ENCODE assay signal across 1 cellular context in the genomic region with DNA sequence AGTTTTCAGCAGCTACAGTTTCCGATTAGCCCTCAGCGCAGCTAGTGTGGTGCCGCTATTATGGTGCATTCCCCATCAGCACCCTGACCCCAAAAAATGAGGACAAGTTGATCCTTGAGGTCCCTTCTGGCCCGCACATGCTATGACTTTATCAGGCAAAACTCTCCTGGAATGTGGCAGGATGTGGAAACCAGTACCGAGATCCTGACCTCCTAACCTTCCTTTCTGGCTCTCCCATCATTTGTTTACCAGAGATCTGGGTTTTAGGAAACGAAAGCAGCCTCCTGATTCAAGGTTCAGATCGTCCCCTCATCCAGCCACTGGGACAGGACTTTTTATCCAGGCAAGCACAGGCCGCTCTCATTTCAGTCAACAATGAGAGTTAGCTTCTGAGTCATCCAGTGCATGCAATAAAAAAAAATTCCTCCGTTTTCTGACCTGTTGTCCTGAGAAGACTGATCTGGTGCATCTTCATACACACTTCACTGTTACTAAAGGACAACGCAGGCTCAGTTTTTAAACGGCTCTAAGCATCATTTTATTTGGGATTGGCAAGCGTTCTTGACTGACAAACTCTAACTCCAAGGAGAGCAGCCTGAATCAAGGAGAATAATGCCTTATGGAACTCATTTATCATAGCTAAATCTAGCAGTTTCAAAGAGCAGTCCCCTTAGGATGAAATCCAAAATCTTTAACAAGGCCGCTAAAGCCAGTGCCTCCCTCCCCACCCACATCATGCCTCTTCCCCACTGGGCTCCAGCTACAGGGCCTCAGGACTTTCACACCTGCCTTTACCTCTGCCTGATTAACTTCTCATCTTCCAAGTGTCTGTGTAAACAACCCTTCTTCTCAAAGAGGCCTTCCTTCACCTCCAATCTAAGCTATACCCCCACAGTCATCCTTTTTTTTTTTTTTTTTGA.
TF ChIP-seq lines count a peak whose summit lies in the region.

No MANE protein-coding gene starts in this region.

TF ChIP-seq in HepG2, 621 proteins besides CTCF, POLR2A, EP300 and RAD21 (continued from another document and continues in another):
- TF ChIP-seq, protein P1, sequence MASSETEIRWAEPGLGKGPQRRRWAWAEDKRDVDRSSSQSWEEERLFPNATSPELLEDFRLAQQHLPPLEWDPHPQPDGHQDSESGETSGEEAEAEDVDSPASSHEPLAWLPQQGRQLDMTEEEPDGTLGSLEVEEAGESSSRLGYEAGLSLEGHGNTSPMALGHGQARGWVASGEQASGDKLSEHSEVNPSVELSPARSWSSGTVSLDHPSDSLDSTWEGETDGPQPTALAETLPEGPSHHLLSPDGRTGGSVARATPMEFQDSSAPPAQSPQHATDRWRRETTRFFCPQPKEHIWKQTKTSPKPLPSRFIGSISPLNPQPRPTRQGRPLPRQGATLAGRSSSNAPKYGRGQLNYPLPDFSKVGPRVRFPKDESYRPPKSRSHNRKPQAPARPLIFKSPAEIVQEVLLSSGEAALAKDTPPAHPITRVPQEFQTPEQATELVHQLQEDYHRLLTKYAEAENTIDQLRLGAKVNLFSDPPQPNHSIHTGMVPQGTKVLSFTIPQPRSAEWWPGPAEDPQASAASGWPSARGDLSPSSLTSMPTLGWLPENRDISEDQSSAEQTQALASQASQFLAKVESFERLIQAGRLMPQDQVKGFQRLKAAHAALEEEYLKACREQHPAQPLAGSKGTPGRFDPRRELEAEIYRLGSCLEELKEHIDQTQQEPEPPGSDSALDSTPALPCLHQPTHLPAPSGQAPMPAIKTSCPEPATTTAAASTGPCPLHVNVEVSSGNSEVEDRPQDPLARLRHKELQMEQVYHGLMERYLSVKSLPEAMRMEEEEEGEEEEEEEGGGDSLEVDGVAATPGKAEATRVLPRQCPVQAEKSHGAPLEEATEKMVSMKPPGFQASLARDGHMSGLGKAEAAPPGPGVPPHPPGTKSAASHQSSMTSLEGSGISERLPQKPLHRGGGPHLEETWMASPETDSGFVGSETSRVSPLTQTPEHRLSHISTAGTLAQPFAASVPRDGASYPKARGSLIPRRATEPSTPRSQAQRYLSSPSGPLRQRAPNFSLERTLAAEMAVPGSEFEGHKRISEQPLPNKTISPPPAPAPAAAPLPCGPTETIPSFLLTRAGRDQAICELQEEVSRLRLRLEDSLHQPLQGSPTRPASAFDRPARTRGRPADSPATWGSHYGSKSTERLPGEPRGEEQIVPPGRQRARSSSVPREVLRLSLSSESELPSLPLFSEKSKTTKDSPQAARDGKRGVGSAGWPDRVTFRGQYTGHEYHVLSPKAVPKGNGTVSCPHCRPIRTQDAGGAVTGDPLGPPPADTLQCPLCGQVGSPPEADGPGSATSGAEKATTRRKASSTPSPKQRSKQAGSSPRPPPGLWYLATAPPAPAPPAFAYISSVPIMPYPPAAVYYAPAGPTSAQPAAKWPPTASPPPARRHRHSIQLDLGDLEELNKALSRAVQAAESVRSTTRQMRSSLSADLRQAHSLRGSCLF (CRISPR knock-in tag; IDR thresholded peaks at IDR 0.05; ENCODE audit: borderline replicate concordance): no peak
- TF ChIP-seq KLF16 (CRISPR knock-in tag; IDR thresholded peaks at IDR 0.05) (no peak), HOXA3 (CRISPR knock-in tag; IDR thresholded peaks at IDR 0.05) (peak; percentile 56; the same call in 1 of the 2 replicates), ZNF577 (CRISPR knock-in tag; IDR thresholded peaks at IDR 0.05; ENCODE audit: borderline replicate concordance, low read depth) (no peak), POLR2AphosphoS5 (IDR thresholded peaks at IDR 0.05; ENCODE audit: low read depth, low read length) (no peak), GABPA (IDR thresholded peaks at IDR 0.05; ENCODE audit: low read depth, low read length) (no peak), GABPA (CRISPR knock-in tag; IDR thresholded peaks at IDR 0.05; ENCODE audit: low read depth) (peak; percentile 60), ZNF331 (CRISPR knock-in tag; IDR thresholded peaks at IDR 0.05) (no peak), ZNF607 (CRISPR knock-in tag; IDR thresholded peaks at IDR 0.05; ENCODE audit: borderline replicate concordance) (no peak; the same call in 1 of the 2 replicates), IRF2 (CRISPR knock-in tag; IDR thresholded peaks at IDR 0.05) (peak; percentile 94), ZBTB21 (CRISPR knock-in tag; IDR thresholded peaks at IDR 0.05) (no peak), SP1 (IDR thresholded peaks at IDR 0.05) (no peak), SP1 (CRISPR knock-in tag; IDR thresholded peaks at IDR 0.05) (no peak), SRF (IDR thresholded peaks at IDR 0.05; ENCODE audit: low read depth, low read length) (peak; percentile 30; the same call in 1 of the 2 replicates), ZBTB38 (CRISPR knock-in tag; IDR thresholded peaks at IDR 0.05) (no peak), TAF15 (IDR thresholded peaks at IDR 0.05; ENCODE audit: low read depth, low read length, poor library complexity, severe bottlenecking) (no peak), TBL1XR1 (IDR thresholded peaks at IDR 0.05; ENCODE audit: borderline replicate concordance, low read length, partially characterized antibody) (no peak), SRSF9 (IDR thresholded peaks at IDR 0.05; ENCODE audit: borderline replicate concordance, insufficient read depth, low read depth, low read length, poor library complexity, severe bottlenecking) (no peak), ATAD3A (CRISPR knock-in tag; IDR thresholded peaks at IDR 0.05) (no peak), ZNF292 (CRISPR knock-in tag; IDR thresholded peaks at IDR 0.05; ENCODE audit: borderline replicate concordance, low read depth) (peak; percentile 67), ZSCAN12 (CRISPR knock-in tag; IDR thresholded peaks at IDR 0.05) (no peak), SP2 (CRISPR knock-in tag; IDR thresholded peaks at IDR 0.05) (no peak), HCFC1 (IDR thresholded peaks at IDR 0.05; ENCODE audit: low read depth, low read length) (no peak), ETV6 (CRISPR knock-in tag; conservative IDR thresholded peaks at IDR 0.05) (no peak), KLF11 (CRISPR knock-in tag; IDR thresholded peaks at IDR 0.05) (no peak)
- TF ChIP-seq, protein P2, sequence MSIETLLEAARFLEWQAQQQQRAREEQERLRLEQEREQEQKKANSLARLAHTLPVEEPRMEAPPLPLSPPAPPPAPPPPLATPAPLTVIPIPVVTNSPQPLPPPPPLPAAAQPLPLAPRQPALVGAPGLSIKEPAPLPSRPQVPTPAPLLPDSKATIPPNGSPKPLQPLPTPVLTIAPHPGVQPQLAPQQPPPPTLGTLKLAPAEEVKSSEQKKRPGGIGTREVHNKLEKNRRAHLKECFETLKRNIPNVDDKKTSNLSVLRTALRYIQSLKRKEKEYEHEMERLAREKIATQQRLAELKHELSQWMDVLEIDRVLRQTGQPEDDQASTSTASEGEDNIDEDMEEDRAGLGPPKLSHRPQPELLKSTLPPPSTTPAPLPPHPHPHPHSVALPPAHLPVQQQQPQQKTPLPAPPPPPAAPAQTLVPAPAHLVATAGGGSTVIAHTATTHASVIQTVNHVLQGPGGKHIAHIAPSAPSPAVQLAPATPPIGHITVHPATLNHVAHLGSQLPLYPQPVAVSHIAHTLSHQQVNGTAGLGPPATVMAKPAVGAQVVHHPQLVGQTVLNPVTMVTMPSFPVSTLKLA (IDR thresholded peaks at IDR 0.05): no peak
- TF ChIP-seq, protein P3, sequence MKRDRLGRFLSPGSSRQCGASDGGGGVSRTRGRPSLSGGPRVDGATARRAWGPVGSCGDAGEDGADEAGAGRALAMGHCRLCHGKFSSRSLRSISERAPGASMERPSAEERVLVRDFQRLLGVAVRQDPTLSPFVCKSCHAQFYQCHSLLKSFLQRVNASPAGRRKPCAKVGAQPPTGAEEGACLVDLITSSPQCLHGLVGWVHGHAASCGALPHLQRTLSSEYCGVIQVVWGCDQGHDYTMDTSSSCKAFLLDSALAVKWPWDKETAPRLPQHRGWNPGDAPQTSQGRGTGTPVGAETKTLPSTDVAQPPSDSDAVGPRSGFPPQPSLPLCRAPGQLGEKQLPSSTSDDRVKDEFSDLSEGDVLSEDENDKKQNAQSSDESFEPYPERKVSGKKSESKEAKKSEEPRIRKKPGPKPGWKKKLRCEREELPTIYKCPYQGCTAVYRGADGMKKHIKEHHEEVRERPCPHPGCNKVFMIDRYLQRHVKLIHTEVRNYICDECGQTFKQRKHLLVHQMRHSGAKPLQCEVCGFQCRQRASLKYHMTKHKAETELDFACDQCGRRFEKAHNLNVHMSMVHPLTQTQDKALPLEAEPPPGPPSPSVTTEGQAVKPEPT (CRISPR knock-in tag; IDR thresholded peaks at IDR 0.05; ENCODE audit: low read depth): no peak
- TF ChIP-seq, protein P4, sequence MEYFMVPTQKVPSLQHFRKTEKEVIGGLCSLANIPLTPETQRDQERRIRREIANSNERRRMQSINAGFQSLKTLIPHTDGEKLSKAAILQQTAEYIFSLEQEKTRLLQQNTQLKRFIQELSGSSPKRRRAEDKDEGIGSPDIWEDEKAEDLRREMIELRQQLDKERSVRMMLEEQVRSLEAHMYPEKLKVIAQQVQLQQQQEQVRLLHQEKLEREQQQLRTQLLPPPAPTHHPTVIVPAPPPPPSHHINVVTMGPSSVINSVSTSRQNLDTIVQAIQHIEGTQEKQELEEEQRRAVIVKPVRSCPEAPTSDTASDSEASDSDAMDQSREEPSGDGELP (IDR thresholded peaks at IDR 0.05; ENCODE audit: borderline replicate concordance, low read depth): no peak; the same call in 1 of the 2 replicates
- TF ChIP-seq, protein P5, sequence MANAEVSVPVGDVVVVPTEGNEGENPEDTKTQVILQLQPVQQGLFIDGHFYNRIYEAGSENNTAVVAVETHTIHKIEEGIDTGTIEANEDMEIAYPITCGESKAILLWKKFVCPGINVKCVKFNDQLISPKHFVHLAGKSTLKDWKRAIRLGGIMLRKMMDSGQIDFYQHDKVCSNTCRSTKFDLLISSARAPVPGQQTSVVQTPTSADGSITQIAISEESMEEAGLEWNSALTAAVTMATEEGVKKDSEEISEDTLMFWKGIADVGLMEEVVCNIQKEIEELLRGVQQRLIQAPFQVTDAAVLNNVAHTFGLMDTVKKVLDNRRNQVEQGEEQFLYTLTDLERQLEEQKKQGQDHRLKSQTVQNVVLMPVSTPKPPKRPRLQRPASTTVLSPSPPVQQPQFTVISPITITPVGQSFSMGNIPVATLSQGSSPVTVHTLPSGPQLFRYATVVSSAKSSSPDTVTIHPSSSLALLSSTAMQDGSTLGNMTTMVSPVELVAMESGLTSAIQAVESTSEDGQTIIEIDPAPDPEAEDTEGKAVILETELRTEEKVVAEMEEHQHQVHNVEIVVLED (CRISPR knock-in tag; IDR thresholded peaks at IDR 0.05; ENCODE audit: borderline replicate concordance): peak; percentile 38; the same call in 1 of the 2 replicates
- TF ChIP-seq, protein P6, sequence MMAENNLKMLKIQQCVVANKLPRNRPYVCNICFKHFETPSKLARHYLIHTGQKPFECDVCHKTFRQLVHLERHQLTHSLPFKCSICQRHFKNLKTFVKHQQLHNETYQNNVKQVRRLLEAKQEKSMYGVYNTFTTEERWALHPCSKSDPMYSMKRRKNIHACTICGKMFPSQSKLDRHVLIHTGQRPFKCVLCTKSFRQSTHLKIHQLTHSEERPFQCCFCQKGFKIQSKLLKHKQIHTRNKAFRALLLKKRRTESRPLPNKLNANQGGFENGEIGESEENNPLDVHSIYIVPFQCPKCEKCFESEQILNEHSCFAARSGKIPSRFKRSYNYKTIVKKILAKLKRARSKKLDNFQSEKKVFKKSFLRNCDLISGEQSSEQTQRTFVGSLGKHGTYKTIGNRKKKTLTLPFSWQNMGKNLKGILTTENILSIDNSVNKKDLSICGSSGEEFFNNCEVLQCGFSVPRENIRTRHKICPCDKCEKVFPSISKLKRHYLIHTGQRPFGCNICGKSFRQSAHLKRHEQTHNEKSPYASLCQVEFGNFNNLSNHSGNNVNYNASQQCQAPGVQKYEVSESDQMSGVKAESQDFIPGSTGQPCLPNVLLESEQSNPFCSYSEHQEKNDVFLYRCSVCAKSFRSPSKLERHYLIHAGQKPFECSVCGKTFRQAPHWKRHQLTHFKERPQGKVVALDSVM (CRISPR knock-in tag; IDR thresholded peaks at IDR 0.05): peak; percentile 58
- TF ChIP-seq, protein P7, sequence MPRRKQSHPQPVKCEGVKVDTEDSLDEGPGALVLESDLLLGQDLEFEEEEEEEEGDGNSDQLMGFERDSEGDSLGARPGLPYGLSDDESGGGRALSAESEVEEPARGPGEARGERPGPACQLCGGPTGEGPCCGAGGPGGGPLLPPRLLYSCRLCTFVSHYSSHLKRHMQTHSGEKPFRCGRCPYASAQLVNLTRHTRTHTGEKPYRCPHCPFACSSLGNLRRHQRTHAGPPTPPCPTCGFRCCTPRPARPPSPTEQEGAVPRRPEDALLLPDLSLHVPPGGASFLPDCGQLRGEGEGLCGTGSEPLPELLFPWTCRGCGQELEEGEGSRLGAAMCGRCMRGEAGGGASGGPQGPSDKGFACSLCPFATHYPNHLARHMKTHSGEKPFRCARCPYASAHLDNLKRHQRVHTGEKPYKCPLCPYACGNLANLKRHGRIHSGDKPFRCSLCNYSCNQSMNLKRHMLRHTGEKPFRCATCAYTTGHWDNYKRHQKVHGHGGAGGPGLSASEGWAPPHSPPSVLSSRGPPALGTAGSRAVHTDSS (CRISPR knock-in tag; conservative IDR thresholded peaks at IDR 0.05): no peak
- TF ChIP-seq, protein P8, sequence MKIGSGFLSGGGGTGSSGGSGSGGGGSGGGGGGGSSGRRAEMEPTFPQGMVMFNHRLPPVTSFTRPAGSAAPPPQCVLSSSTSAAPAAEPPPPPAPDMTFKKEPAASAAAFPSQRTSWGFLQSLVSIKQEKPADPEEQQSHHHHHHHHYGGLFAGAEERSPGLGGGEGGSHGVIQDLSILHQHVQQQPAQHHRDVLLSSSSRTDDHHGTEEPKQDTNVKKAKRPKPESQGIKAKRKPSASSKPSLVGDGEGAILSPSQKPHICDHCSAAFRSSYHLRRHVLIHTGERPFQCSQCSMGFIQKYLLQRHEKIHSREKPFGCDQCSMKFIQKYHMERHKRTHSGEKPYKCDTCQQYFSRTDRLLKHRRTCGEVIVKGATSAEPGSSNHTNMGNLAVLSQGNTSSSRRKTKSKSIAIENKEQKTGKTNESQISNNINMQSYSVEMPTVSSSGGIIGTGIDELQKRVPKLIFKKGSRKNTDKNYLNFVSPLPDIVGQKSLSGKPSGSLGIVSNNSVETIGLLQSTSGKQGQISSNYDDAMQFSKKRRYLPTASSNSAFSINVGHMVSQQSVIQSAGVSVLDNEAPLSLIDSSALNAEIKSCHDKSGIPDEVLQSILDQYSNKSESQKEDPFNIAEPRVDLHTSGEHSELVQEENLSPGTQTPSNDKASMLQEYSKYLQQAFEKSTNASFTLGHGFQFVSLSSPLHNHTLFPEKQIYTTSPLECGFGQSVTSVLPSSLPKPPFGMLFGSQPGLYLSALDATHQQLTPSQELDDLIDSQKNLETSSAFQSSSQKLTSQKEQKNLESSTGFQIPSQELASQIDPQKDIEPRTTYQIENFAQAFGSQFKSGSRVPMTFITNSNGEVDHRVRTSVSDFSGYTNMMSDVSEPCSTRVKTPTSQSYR (CRISPR knock-in tag; IDR thresholded peaks at IDR 0.05; ENCODE audit: borderline replicate concordance): no peak; the same call in 1 of the 2 replicates
- TF ChIP-seq, protein P9, sequence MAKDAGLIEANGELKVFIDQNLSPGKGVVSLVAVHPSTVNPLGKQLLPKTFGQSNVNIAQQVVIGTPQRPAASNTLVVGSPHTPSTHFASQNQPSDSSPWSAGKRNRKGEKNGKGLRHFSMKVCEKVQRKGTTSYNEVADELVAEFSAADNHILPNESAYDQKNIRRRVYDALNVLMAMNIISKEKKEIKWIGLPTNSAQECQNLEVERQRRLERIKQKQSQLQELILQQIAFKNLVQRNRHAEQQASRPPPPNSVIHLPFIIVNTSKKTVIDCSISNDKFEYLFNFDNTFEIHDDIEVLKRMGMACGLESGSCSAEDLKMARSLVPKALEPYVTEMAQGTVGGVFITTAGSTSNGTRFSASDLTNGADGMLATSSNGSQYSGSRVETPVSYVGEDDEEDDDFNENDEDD (CRISPR knock-in tag; IDR thresholded peaks at IDR 0.05; ENCODE audit: borderline replicate concordance): no peak
